In the genomic region with DNA sequence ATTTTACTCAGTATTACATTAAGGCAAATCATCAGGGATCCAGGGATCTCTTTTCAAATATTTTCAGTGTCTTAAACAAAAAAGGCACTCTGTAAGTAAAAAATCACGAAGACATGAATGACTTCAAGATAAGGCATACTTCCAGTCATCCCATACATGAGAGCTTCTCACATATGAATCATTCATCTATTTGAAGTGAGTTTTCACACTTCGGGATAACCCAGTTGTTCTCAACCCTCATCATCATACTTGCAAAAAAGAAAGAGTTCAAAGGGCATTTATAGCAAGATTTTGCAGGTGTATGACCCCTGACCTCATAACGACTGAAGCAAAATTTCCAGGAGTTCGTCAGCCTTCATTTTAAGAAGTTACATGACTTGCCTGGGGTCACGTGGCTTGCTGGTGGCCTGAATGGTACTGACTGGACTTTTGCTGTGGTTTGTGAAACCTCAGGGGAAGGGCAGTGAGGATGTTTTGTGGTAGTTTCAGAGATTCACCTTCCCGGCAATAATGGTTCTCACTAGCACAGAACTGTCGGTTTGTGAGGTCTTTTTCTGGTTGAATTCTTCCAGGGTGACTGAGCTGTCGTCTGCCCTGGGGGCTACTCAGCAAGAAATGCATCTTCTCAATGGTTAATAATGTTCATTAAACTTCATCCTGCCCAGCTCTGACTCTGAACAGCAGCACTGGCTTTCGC, we compare ENCODE assay signal across 8 cellular contexts.
DNase-seq lines count a peak whose midpoint lies in the region; ATAC-seq and TF ChIP-seq lines count a peak whose summit lies in the region.

No MANE protein-coding gene starts in this region.

- no peak overlapping the region for H3K4me3 ChIP-seq in heart left ventricle

- no peaks in the 10 kb centered on the region for H3K36me3 ChIP-seq in heart left ventricle

- peaks cover 17% of the 10 kb centered on the region for H3K4me1 Mint-ChIP-seq in memory B cell

- H3K9me3 Mint-ChIP-seq in memory B cell, result no peaks in the 10 kb centered on the region

- TF ChIP-seq CTCF in heart left ventricle (IDR thresholded peaks at IDR 0.05), result no peak

- no peak for TF ChIP-seq POLR2A in heart left ventricle (IDR thresholded peaks at IDR 0.05)

- ATAC-seq in GM18520 (IDR thresholded peaks at IDR 0.05; ENCODE audit: unreplicated experiment) (peak; percentile 57), GM21529 (IDR thresholded peaks at IDR 0.05; ENCODE audit: unreplicated experiment) (peak; percentile 67), HG03378 (IDR thresholded peaks at IDR 0.05; ENCODE audit: unreplicated experiment) (peak; percentile 68), memory B cell (ENCODE audit: low read depth) (peak; percentile 16), heart left ventricle (no peak)

- H3K27ac ChIP-seq in heart left ventricle, result no peak overlapping the region

- no peak for DNase-seq in memory B cell (ENCODE audit: low spot score in 2 of 2)
- no peak for DNase-seq in heart left ventricle
- DNase-seq in posterior vena cava (ENCODE audit: low spot score), result no peak
- DNase-seq in hippocampal formation (lab: John Stamatoyannopoulos, UW), result no peak
- no peak for DNase-seq in activated CD4-positive, alpha-beta T cell treated with anti-CD3 and anti-CD28 coated beads for 1 hour

- H3K9me3 ChIP-seq in heart left ventricle, result no peaks in the 10 kb centered on the region

- intact Hi-C loops in heart left ventricle (cut with DNase I), result loop anchor here (1.0 to 10.0 kb wide), 11 partner anchors 83 to 583 kb away; a partner anchor contains a TSS
- intact Hi-C loops in posterior vena cava (cut with DNase I), result loop anchor here (5.0 to 10.0 kb wide), 2 partner anchors 233 to 241 kb away; no protein-coding TSS in a partner anchor

- H3K36me3 Mint-ChIP-seq in memory B cell, result no peaks in the 10 kb centered on the region

- H3K4me3 Mint-ChIP-seq in memory B cell, result no peak overlapping the region

- peaks cover 0 to 3% (median 0%) of the 10 kb centered on the region in 9 donors for H3K27me3 ChIP-seq in heart left ventricle

- H3K27me3 Mint-ChIP-seq in memory B cell, result peaks cover 15% of the 10 kb centered on the region

- peaks cover 0 to 11% (median 0%) of the 10 kb centered on the region in 12 donors for H3K4me1 ChIP-seq in heart left ventricle

- 37 to 57% (median 45%) methylated on average over 7 to 9 of the region's 9 CpGs for WGBS in heart left ventricle, 4 donors

- no peak overlapping the region for H3K27ac Mint-ChIP-seq in memory B cell

Comparison
In these comparisons a context has a peak if more than half of its experiments do, and no peak if none do; other contexts are left out.
1. ATAC-seq: peak in GM18520 (single experiment), GM21529 (single experiment), HG03378 (single experiment) and memory B cell (single experiment); none in heart left ventricle (0 of 4).